7 cellular contexts compared by ENCODE assay signal in genomic region chr6:117555882-117556498, GRCh38. TPM values are rescaled to one million over a fixed set of nuclear protein-coding genes. Genes with fewer than 3 reads are reported as not detected.
A peak's percentile ranks its signal among the peaks of the same experiment; 100 is the strongest.
DNase-seq lines count a peak whose midpoint lies in the region; ATAC-seq and TF ChIP-seq lines count a peak whose summit lies in the region.

No MANE protein-coding gene starts in this region.

- H3K4me1 Mint-ChIP-seq in naive thymus-derived CD8-positive, alpha-beta T cell: peaks cover under 1 to 2% (median 2%) of the 10 kb centered on the region in 4 donors

- H3K9me3 Mint-ChIP-seq in naive thymus-derived CD8-positive, alpha-beta T cell: no peaks in the 10 kb centered on the region

- ATAC-seq in naive thymus-derived CD8-positive, alpha-beta T cell: no peak
- ATAC-seq in HG02763 (IDR thresholded peaks at IDR 0.05; ENCODE audit: unreplicated experiment): no peak

- in situ Hi-C loops in transverse colon (cut with MboI; ENCODE audit: low pct_ligation_motif_present in 1 of 4, low pct_unique_long_range_greater_than_20kb in 1 of 4, low sequenced_read_pairs in 3 of 4): loop anchor here (10.0 to 25.0 kb wide), 3 partner anchors 101 to 219 kb away; no protein-coding TSS in a partner anchor

- H3K9me3 ChIP-seq in transverse colon: no peaks in the 10 kb centered on the region

- peak; percentile 37 for DNase-seq in LoVo (ENCODE audit: low spot score)
- peak; percentile 63 for DNase-seq in activated CD4-positive, alpha-beta T cell treated with anti-CD3 and anti-CD28 coated beads for 48 hours
- DNase-seq in effector CD8-positive, alpha-beta T cell (lab: John Stamatoyannopoulos, UW): peak; percentile 56
- DNase-seq in naive thymus-derived CD8-positive, alpha-beta T cell: peak; percentile 21 to 73 (median 56)
- DNase-seq in transverse colon: peak; percentile 49

- H3K27me3 Mint-ChIP-seq in naive thymus-derived CD8-positive, alpha-beta T cell: no peaks in the 10 kb centered on the region

- 20 to 21% methylated on average over 5 of the region's 5 CpGs for WGBS in transverse colon (ENCODE audit: low coverage in 1 of 2), 2 donors

- no peak for TF ChIP-seq POLR2A in transverse colon (IDR thresholded peaks at IDR 0.05)

- no peak for TF ChIP-seq EP300 in transverse colon (IDR thresholded peaks at IDR 0.05; ENCODE audit: low read depth)

- H3K36me3 ChIP-seq in transverse colon: no peaks in the 10 kb centered on the region

- H3K27ac ChIP-seq in transverse colon: no peak overlapping the region

- no peak overlapping the region for H3K4me3 Mint-ChIP-seq in naive thymus-derived CD8-positive, alpha-beta T cell

- H3K36me3 Mint-ChIP-seq in naive thymus-derived CD8-positive, alpha-beta T cell: peaks cover 0 to 7% (median 0%) of the 10 kb centered on the region in 3 donors

- no peak overlapping the region for H3K4me3 ChIP-seq in transverse colon

- POLR2A ChIA-PET in naive thymus-derived CD8-positive, alpha-beta T cell (lab: Charles Lee): interaction anchor here (0.6 kb wide), 1 partner anchor 106 kb away, joined by 4 read pairs; no protein-coding TSS in a partner anchor

- intact Hi-C loops in transverse colon (cut with DNase I; ENCODE audit: low total_unique reads): loop anchor here (5.0 kb wide), 1 partner anchor 104 kb away; no protein-coding TSS in a partner anchor

- no peaks in the 10 kb centered on the region for H3K27me3 ChIP-seq in transverse colon

- TF ChIP-seq CTCF in GM12873 (IDR thresholded peaks at IDR 0.05; ENCODE audit: insufficient read depth, low read depth, low read length, missing control alignments) (peak; percentile 70), transverse colon (IDR thresholded peaks at IDR 0.05) (peak; percentile 83 to 95 (median 85))

- H3K27ac Mint-ChIP-seq in naive thymus-derived CD8-positive, alpha-beta T cell: no peak overlapping the region

- H3K4me1 ChIP-seq in transverse colon: peaks cover 0 to 7% (median 0%) of the 10 kb centered on the region in 4 donors

RNA-seq across cellular contexts. Expression of gene GOPC, which starts 46.3 kb away (rescaled TPM):
- total RNA-seq in naive thymus-derived CD8-positive, alpha-beta T cell: 10 to 100 TPM; 33.1 to 35.0 TPM
- polyA plus RNA-seq in naive thymus-derived CD8-positive, alpha-beta T cell: 10 to 100 TPM; 11.8 to 14.2 (median 11.8) TPM
- 10 to 100 TPM; 18.3 to 39.9 (median 29.5) TPM for total RNA-seq in transverse colon
